21 cellular contexts compared by ENCODE assay signal in the genomic region with DNA sequence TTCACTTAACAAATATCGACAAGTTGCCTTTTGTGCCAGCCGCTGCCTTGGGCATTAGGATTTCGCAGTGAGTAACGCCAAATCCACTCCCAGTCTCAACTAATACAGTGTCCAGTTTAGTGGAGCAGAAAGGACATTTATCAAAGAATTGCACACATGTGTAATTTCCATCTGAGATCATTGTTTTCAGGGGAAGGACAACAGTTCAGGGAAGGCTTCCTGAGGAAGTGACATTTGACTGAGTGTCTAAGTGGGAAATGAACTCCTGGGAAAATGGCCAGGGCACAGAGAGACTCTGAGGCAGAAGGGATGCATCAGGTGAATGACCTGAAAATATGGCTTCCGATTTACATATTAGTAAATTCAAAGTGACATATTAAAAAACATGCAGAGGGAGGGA.
DNase-seq lines count a peak whose midpoint lies in the region; ATAC-seq, FAIRE-seq and TF ChIP-seq lines count a peak whose summit lies in the region.
"Had no signal": no experiment of that assay in that cellular context is flagged by ENCODE, and none has a peak within 500 bp of the region (broad histone marks: within the 10 kb centered on the region; RNA-seq: fewer than 3 reads in every experiment).

No MANE protein-coding gene starts in this region.

- TF ChIP-seq CTCF in liver (IDR thresholded peaks at IDR 0.05; ENCODE audit: low read depth, low read length, missing input control) (no peak), HepG2 (CRISPR knock-in tag; IDR thresholded peaks at IDR 0.05) (no peak), endothelial cell of umbilical vein (IDR thresholded peaks at IDR 0.05; ENCODE audit: extremely low read depth in 1 of 2, insufficient read depth in 1 of 2, low read depth in 1 of 2, low read length in 2 of 2) (no peak)

- H3K4me1 ChIP-seq in liver (ENCODE audit: control insufficient read depth in 4 of 4, insufficient read depth in 4 of 4, low read length in 3 of 4) (no peaks in the 10 kb centered on the region), HepG2 (ENCODE audit: insufficient read depth, low read length) (no peaks in the 10 kb centered on the region), endothelial cell of umbilical vein (ENCODE audit: control insufficient read depth, extremely low read depth, insufficient read depth, low read length) (peaks cover 23% of the 10 kb centered on the region)
- H3K4me1 ChIP-seq: BE2C, SJCRH30 had no signal

- H3K9me1 ChIP-seq in endothelial cell of umbilical vein (replicated peaks; ENCODE audit: control insufficient read depth, extremely low read depth, insufficient read depth, low read length): no peaks in the 10 kb centered on the region

- no peak for TF ChIP-seq POLR2A in HepG2 (IDR thresholded peaks at IDR 0.05; ENCODE audit: insufficient read depth in 1 of 2, low read depth in 2 of 2, low read length in 2 of 2)
- TF ChIP-seq POLR2A in endothelial cell of umbilical vein (IDR thresholded peaks at IDR 0.05; ENCODE audit: low read depth, low read length): no peak

- H3K79me2 ChIP-seq in HepG2 (ENCODE audit: insufficient read depth, low read length) (no peaks in the 10 kb centered on the region), endothelial cell of umbilical vein (ENCODE audit: control insufficient read depth, insufficient read depth, low read length) (no peaks in the 10 kb centered on the region)

- no peak for ATAC-seq in HepG2
- ATAC-seq: Panc1 had no signal

- no TSS peak for BruUV-seq in HepG2 (replicated peaks; lab: Mats Ljungman, UMichigan)
- no TSS peak for BruUV-seq in endothelial cell of umbilical vein (replicated peaks; lab: Mats Ljungman, UMichigan)

- H3K27me3 ChIP-seq in liver (ENCODE audit: control insufficient read depth in 4 of 4, insufficient read depth in 4 of 4, low read length in 3 of 4): peaks cover 0 to 3% (median 0%) of the 10 kb centered on the region in 4 donors
- H3K27me3 ChIP-seq in HepG2 (ENCODE audit: control insufficient read depth in 1 of 2, insufficient read depth in 2 of 2, low read length in 2 of 2): no peaks in the 10 kb centered on the region; a peak in 2 of 5 replicates
- no peaks in the 10 kb centered on the region for H3K27me3 ChIP-seq in endothelial cell of umbilical vein (ENCODE audit: control insufficient read depth in 2 of 2, insufficient read depth in 2 of 2, low read length in 2 of 2)
- H3K27me3 ChIP-seq: SJCRH30 had no signal

- TF ChIP-seq RAD21 in liver (IDR thresholded peaks at IDR 0.05): peak in 1 of 2 donors; percentile 18
- TF ChIP-seq RAD21 in HepG2 (CRISPR knock-in tag; IDR thresholded peaks at IDR 0.05): no peak

- dilution Hi-C loops in endothelial cell of umbilical vein (cut with MboI; ENCODE audit: extremely low pct_ligation_motif_present, low sequenced_read_pairs): no loop called here

- H3K4me2 ChIP-seq in HepG2 (ENCODE audit: low read depth, low read length): no peak overlapping the region
- H3K4me2 ChIP-seq in endothelial cell of umbilical vein (ENCODE audit: insufficient read depth, low read length): peak overlapping the region; percentile 45

- DNase-seq in HepG2 (ENCODE audit: low spot score) (no peak), endothelial cell of umbilical vein (ENCODE audit: low read depth, low spot score) (peak; percentile 94), lung microvascular endothelial cell (ENCODE audit: low read depth in 2 of 2) (peak; percentile 91 to 99), HTR-8/SVneo (ENCODE audit: insufficient read length, low spot score) (no peak), SK-N-DZ (ENCODE audit: low spot score) (no peak), kidney tubule cell (ENCODE audit: low spot score) (no peak)
- DNase-seq: BE2C; DMS53; Kasumi-1; NCI-H1417; NCI-H1694 treated with DMSO at 0.1 percent for 48 hours; NCI-H2107; NCI-H226; NCI-H510A treated with DMSO at 0.1 percent for 48 hours; NCI-H774; NK-92 treated with Interleukin-12 subunit alpha and Interleukin-12 subunit beta, amount 100 ng/mL, for 24 hours; SJCRH30 had no signal

- H2AFZ ChIP-seq in HepG2 (ENCODE audit: low read length) (no peak overlapping the region), endothelial cell of umbilical vein (ENCODE audit: low read depth, low read length) (no peak overlapping the region)

- H3K9ac ChIP-seq in liver (ENCODE audit: low read depth in 1 of 2, low read length in 2 of 2): no peak overlapping the region
- H3K9ac ChIP-seq in HepG2 (ENCODE audit: insufficient read depth, low read depth, low read length): no peak overlapping the region
- no peak overlapping the region for H3K9ac ChIP-seq in endothelial cell of umbilical vein (replicated peaks; ENCODE audit: extremely low read depth, insufficient read depth, low read length)

- 75% methylated on average over 5 of the region's 5 CpGs for WGBS in liver
- 2% methylated on average over 5 of the region's 5 CpGs for WGBS in HepG2 (ENCODE audit: low lambda C conversion rate)

- H3K9me3 ChIP-seq in liver (ENCODE audit: control insufficient read depth in 4 of 4, low read length in 3 of 4) (no peaks in the 10 kb centered on the region), HepG2 (ENCODE audit: low read length) (no peaks in the 10 kb centered on the region), endothelial cell of umbilical vein (replicated peaks; ENCODE audit: control insufficient read depth, insufficient read depth, low read length) (no peaks in the 10 kb centered on the region)
- H3K9me3 ChIP-seq: BE2C, SJCRH30 had no signal

- in situ Hi-C loops in HepG2 (cut with HindIII; ENCODE audit: extremely low pct_ligation_motif_present, low pct_unique_long_range_greater_than_20kb): no loop called here

- H3K27ac ChIP-seq in liver (ENCODE audit: low read depth in 1 of 2, low read length in 2 of 2) (no peak overlapping the region), HepG2 (ENCODE audit: extremely low read length, insufficient read depth, low read length) (no peak overlapping the region), endothelial cell of umbilical vein (ENCODE audit: insufficient read depth, low read depth, low read length) (peak overlapping the region; percentile 6)
- H3K27ac ChIP-seq: SJCRH30 had no signal

- CTCF ChIA-PET in HepG2 (lab: Yijun Ruan, JAX; ENCODE audit: low intra/inter-chr PET ratio, low total read pairs) (no interaction called here), endothelial cell of umbilical vein (lab: Charles Lee) (interaction anchor here (1.0 kb wide), 1 partner anchor 45 kb away, joined by 3 read pairs; no protein-coding TSS in a partner anchor)

- POLR2A ChIA-PET in HepG2 (lab: Yijun Ruan, JAX): no interaction called here
- POLR2A ChIA-PET in endothelial cell of umbilical vein (lab: Charles Lee): no interaction called here

- FAIRE-seq in HepG2 (lab: Jason Lieb, UNC) (no peak), endothelial cell of umbilical vein (lab: Jason Lieb, UNC) (peak; percentile 92), HTR-8/SVneo (lab: Jason Lieb, UNC) (no peak)
- FAIRE-seq: D721Med, H54 had no signal

- H3K36me3 ChIP-seq in liver (ENCODE audit: control insufficient read depth in 4 of 4, insufficient read depth in 3 of 4, low read depth in 1 of 4, low read length in 3 of 4) (no peaks in the 10 kb centered on the region), HepG2 (replicated peaks in 1 of 2; ENCODE audit: control insufficient read depth in 1 of 2, insufficient read depth in 2 of 2, low read length in 2 of 2) (no peaks in the 10 kb centered on the region), endothelial cell of umbilical vein (ENCODE audit: control insufficient read depth in 2 of 2, extremely low read depth in 1 of 2, insufficient read depth in 2 of 2, low read length in 2 of 2) (no peaks in the 10 kb centered on the region)
- H3K36me3 ChIP-seq: BE2C, SJCRH30 had no signal

- H3K4me3 ChIP-seq in liver (ENCODE audit: low read depth in 1 of 3, low read length in 3 of 3) (no peak overlapping the region), HepG2 (replicated peaks in 1 of 3; ENCODE audit: insufficient read depth in 1 of 3, low read depth in 2 of 3, low read length in 3 of 3) (no peak overlapping the region), endothelial cell of umbilical vein (replicated peaks in 1 of 3; ENCODE audit: insufficient read depth in 1 of 3, low read depth in 1 of 3, low read length in 3 of 3) (no peak overlapping the region)
- H3K4me3 ChIP-seq: SJCRH30 had no signal

- intact Hi-C loops in HepG2 (cut with micrococcal nuclease; ENCODE audit: unreplicated experiment) (no loop called here), endothelial cell of umbilical vein (cut with micrococcal nuclease) (loop anchor here (1.0 to 2.0 kb wide), 2 partner anchors 45 to 72 kb away; no protein-coding TSS in a partner anchor)

- TF ChIP-seq EP300 in HepG2 (IDR thresholded peaks at IDR 0.05; ENCODE audit: low read depth in 2 of 2, low read length in 2 of 2): no peak
- no peak for TF ChIP-seq EP300 in HepG2 (CRISPR knock-in tag; IDR thresholded peaks at IDR 0.05; ENCODE audit: borderline replicate concordance)

- H4K20me1 ChIP-seq in HepG2 (ENCODE audit: insufficient read depth, low read length) (no peaks in the 10 kb centered on the region), endothelial cell of umbilical vein (replicated peaks; ENCODE audit: control insufficient read depth, extremely low read depth, insufficient read depth, low read length) (no peaks in the 10 kb centered on the region)

TF ChIP-seq in liver, 16 proteins besides CTCF, POLR2A, EP300 and RAD21:
- TF ChIP-seq NR2F2 (IDR thresholded peaks at IDR 0.05): peak; percentile 98
- no peak for TF ChIP-seq YY1 (IDR thresholded peaks at IDR 0.05)
- TF ChIP-seq SP1 (IDR thresholded peaks at IDR 0.05): peak; percentile 16
- no peak for TF ChIP-seq GABPA (IDR thresholded peaks at IDR 0.05 in 1 of 2, conservative IDR thresholded peaks at IDR 0.05 in 1 of 2)
- TF ChIP-seq EGR1 (IDR thresholded peaks at IDR 0.05; ENCODE audit: low read depth in 2 of 2): no peak

TF ChIP-seq in HepG2, 621 proteins besides CTCF, POLR2A, EP300 and RAD21 (continues in another document):
- TF ChIP-seq ZNF101 (CRISPR knock-in tag; IDR thresholded peaks at IDR 0.05; ENCODE audit: borderline replicate concordance, low read depth) (no peak), ZNF543 (CRISPR knock-in tag; IDR thresholded peaks at IDR 0.05) (no peak), ZNF17 (CRISPR knock-in tag; IDR thresholded peaks at IDR 0.05) (no peak)

TF ChIP-seq in endothelial cell of umbilical vein, 7 proteins besides CTCF, POLR2A, EP300 and RAD21:
- peak; percentile 80 for TF ChIP-seq FOS (IDR thresholded peaks at IDR 0.05; ENCODE audit: borderline replicate concordance, insufficient read depth, low read length)
- TF ChIP-seq MYC (IDR thresholded peaks at IDR 0.05; ENCODE audit: low read depth, low read length): no peak
- peak; percentile 85 for TF ChIP-seq GATA2 (IDR thresholded peaks at IDR 0.05; ENCODE audit: insufficient read depth, insufficient read length, low read depth, low read length)
- peak; percentile 76 for TF ChIP-seq POLR2AphosphoS5 (IDR thresholded peaks at IDR 0.05; ENCODE audit: insufficient read depth, low read depth, low read length)
- TF ChIP-seq JUN (IDR thresholded peaks at IDR 0.05; ENCODE audit: borderline replicate concordance, insufficient read depth, insufficient read length, low read depth): peak; percentile 81
- TF ChIP-seq, protein P1, sequence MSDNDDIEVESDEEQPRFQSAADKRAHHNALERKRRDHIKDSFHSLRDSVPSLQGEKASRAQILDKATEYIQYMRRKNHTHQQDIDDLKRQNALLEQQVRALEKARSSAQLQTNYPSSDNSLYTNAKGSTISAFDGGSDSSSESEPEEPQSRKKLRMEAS (IDR thresholded peaks at IDR 0.05; ENCODE audit: insufficient read depth, insufficient read length): no peak

Comparison
In these comparisons a context has a peak if more than half of its experiments do, and no peak if none do; other contexts are left out.
1. DNase-seq: peak in endothelial cell of umbilical vein (single experiment) and lung microvascular endothelial cell (2 of 2); none in HepG2 (single experiment), HTR-8/SVneo (single experiment), SK-N-DZ (single experiment) and kidney tubule cell (single experiment).